In genomic region chr1:56403321-56403720, GRCh38 we compare ENCODE assay signal across 15 cellular contexts.
A peak's percentile ranks its signal among the peaks of the same experiment; 100 is the strongest.
DNase-seq lines count a peak whose midpoint lies in the region; ATAC-seq, FAIRE-seq and TF ChIP-seq lines count a peak whose summit lies in the region.
"Had no signal": no experiment of that assay in that cellular context is flagged by ENCODE, and none has a peak within 500 bp of the region (broad histone marks: within the 10 kb centered on the region; RNA-seq: fewer than 3 reads in every experiment).

No MANE protein-coding gene starts in this region.

- H3K9ac ChIP-seq in IMR-90 (ENCODE audit: low read depth, low read length) (no peak overlapping the region), PC-3 (ENCODE audit: low read length) (no peak overlapping the region)

- ATAC-seq in IMR-90 (ENCODE audit: low read depth) (no peak), PC-3 (peak; percentile 65)
- ATAC-seq: A549, GM12878, GM23338 had no signal

- no peak overlapping the region for H3K18ac ChIP-seq in IMR-90 (ENCODE audit: low read depth, low read length)

- no peaks in the 10 kb centered on the region for H3F3A ChIP-seq in PC-3 (ENCODE audit: low read length, unreplicated experiment)

- no peaks in the 10 kb centered on the region for H3K79me2 ChIP-seq in PC-3 (ENCODE audit: low read length)

- H2BK5ac ChIP-seq in IMR-90 (ENCODE audit: low read depth, low read length, poor library complexity, severe bottlenecking), result no peak overlapping the region

- no peak overlapping the region for H2AK9ac ChIP-seq in IMR-90 (replicated peaks; ENCODE audit: low read depth, low read length, poor library complexity)

- H3K14ac ChIP-seq in IMR-90 (replicated peaks; ENCODE audit: low read depth, low read length), result no peak overlapping the region

- H2BK15ac ChIP-seq in IMR-90 (ENCODE audit: low read depth, low read length), result no peak overlapping the region

- H3K4me3 ChIP-seq in IMR-90 (ENCODE audit: insufficient read depth, low read depth, low read length), result no peak overlapping the region
- H3K4me3 ChIP-seq in PC-3 (ENCODE audit: low read length), result no peak overlapping the region
- no peak overlapping the region for H3K4me3 ChIP-seq in bronchial epithelial cell (ENCODE audit: low read depth, low read length)
- H3K4me3 ChIP-seq: A549, GM12878, GM23338 had no signal

- H4K20me1 ChIP-seq in IMR-90 (ENCODE audit: insufficient read depth, low read length) (no peaks in the 10 kb centered on the region), PC-3 (ENCODE audit: low read length) (no peaks in the 10 kb centered on the region)

- H4K91ac ChIP-seq in IMR-90 (ENCODE audit: insufficient read depth, low read depth, low read length), result no peak overlapping the region

- no peaks in the 10 kb centered on the region for H3K9me1 ChIP-seq in IMR-90 (ENCODE audit: insufficient read depth, low read length)

- H3K56ac ChIP-seq in IMR-90 (ENCODE audit: extremely low read depth, insufficient read depth, low read length), result no peak overlapping the region

- no peaks in the 10 kb centered on the region for H3K79me1 ChIP-seq in IMR-90 (ENCODE audit: low read depth in 1 of 2, low read length in 2 of 2)

- POLR2A ChIA-PET in IMR-90 (lab: Charles Lee; ENCODE audit: unreplicated experiment), result no interaction called here
- POLR2A ChIA-PET in PC-3 (lab: Charles Lee; ENCODE audit: unreplicated experiment), result no interaction called here

- no TSS peak for BruUV-seq in IMR-90 (replicated peaks; lab: Mats Ljungman, UMichigan)
- no TSS peak for BruUV-seq in PC-3 (replicated peaks; lab: Mats Ljungman, UMichigan)

- no peak overlapping the region for H3K23ac ChIP-seq in IMR-90 (ENCODE audit: low read depth, low read length)

- no peak for TF ChIP-seq RAD21 in IMR-90 (IDR thresholded peaks at IDR 0.05; ENCODE audit: low read length)

- no peak overlapping the region for H2BK20ac ChIP-seq in IMR-90 (ENCODE audit: low read depth, low read length)

- H3K4ac ChIP-seq in IMR-90 (ENCODE audit: low read depth, low read length), result no peak overlapping the region

- TF ChIP-seq CTCF in IMR-90 (conservative IDR thresholded peaks at IDR 0.05; ENCODE audit: low read depth, low read length), result no peak
- no peak for TF ChIP-seq CTCF in PC-3 (conservative IDR thresholded peaks at IDR 0.05; ENCODE audit: low read depth, low read length)
- TF ChIP-seq CTCF in bronchial epithelial cell (IDR thresholded peaks at IDR 0.05; ENCODE audit: insufficient read depth, low read length, severe bottlenecking), result no peak

- no peak overlapping the region for H4K5ac ChIP-seq in IMR-90 (ENCODE audit: low read depth, low read length)

- no CpG with 5 or more reads among the region's 4 CpGs for WGBS in IMR-90 (ENCODE audit: extremely low coverage in 2 of 2, insufficient read length in 1 of 2), 2 experiments

- H3K27ac ChIP-seq in IMR-90 (ENCODE audit: insufficient read depth, low read length) (no peak overlapping the region), PC-3 (ENCODE audit: low read length) (no peak overlapping the region)
- H3K27ac ChIP-seq: A549 had no signal

- no peaks in the 10 kb centered on the region for H3K36me3 ChIP-seq in IMR-90 (ENCODE audit: control insufficient read depth, insufficient read depth, low read length)
- H3K36me3 ChIP-seq in PC-3 (ENCODE audit: low read depth, low read length), result no peaks in the 10 kb centered on the region
- no peaks in the 10 kb centered on the region for H3K36me3 ChIP-seq in bronchial epithelial cell (ENCODE audit: control insufficient read depth, insufficient read depth, low read length)

- H4K8ac ChIP-seq in IMR-90 (ENCODE audit: low read depth in 2 of 2, low read length in 2 of 2), result no peak overlapping the region

- H3K27me3 ChIP-seq in IMR-90 (ENCODE audit: control insufficient read depth, insufficient read depth, low read length) (no peaks in the 10 kb centered on the region), PC-3 (ENCODE audit: low read length) (no peaks in the 10 kb centered on the region), bronchial epithelial cell (ENCODE audit: control insufficient read depth, insufficient read depth, low read length) (no peaks in the 10 kb centered on the region)

- no peak for TF ChIP-seq POLR2A in IMR-90 (IDR thresholded peaks at IDR 0.05; ENCODE audit: low read depth, low read length)

- CTCF ChIA-PET in IMR-90 (lab: Yijun Ruan, JAX) (interaction anchor here (1.1 kb wide), 1 partner anchor 12 kb away, joined by 3 read pairs; no protein-coding TSS in a partner anchor), PC-3 (lab: Charles Lee) (no interaction called here)

- H3K9me2 ChIP-seq in PC-3 (replicated peaks; ENCODE audit: low read length), result no peaks in the 10 kb centered on the region

- in situ Hi-C loops in IMR-90 (cut with MboI; ENCODE audit: low sequenced_read_pairs), result no loop called here

- DNase-seq in IMR-90 (peak; percentile 23), PC-3 (peak; percentile 67), bronchial epithelial cell (ENCODE audit: low read depth) (peak; percentile 90), GOT3 (lab: John Stamatoyannopoulos, UW) (no peak), DMS114 treated with DMSO at 0.1 percent for 48 hours (lab: John Stamatoyannopoulos, UW; ENCODE audit: unreplicated experiment) (no peak)
- no peak for DNase-seq in stimulated activated CD4-positive, alpha-beta T cell treated with anti-CD3 and anti-CD28 coated beads, Interleukin-4, amount 100 ng/mL, for 1 hour
- DNase-seq: Caco-2; CD8-positive, alpha-beta memory T cell; DMS79; H9; KBM-7 had no signal

- no peak overlapping the region for H2BK120ac ChIP-seq in IMR-90 (ENCODE audit: low read depth, low read length)

- FAIRE-seq in bronchial epithelial cell (lab: Jason Lieb, UNC), result no peak
- FAIRE-seq: A549, GM12878, GM18507 had no signal

- H3K4me2 ChIP-seq in IMR-90 (ENCODE audit: low read depth, low read length) (no peak overlapping the region), PC-3 (ENCODE audit: low read length) (no peak overlapping the region)
- H3K4me2 ChIP-seq: A549, GM23338 had no signal

- H3K9me3 ChIP-seq in IMR-90 (ENCODE audit: control insufficient read depth, insufficient read depth, low read length) (no peaks in the 10 kb centered on the region), PC-3 (ENCODE audit: low read length) (no peaks in the 10 kb centered on the region)
- H3K9me3 ChIP-seq: A549, Caco-2 had no signal

- dilution Hi-C loops in IMR-90 (cut with HindIII; ENCODE audit: low sequenced_read_pairs, unreplicated experiment), result no loop called here

- intact Hi-C loops in IMR-90 (cut with micrococcal nuclease), result no loop called here
- intact Hi-C loops in PC-3 (cut with micrococcal nuclease), result no loop called here

- H3K4me1 ChIP-seq in IMR-90 (ENCODE audit: control insufficient read depth, insufficient read depth, low read length) (no peaks in the 10 kb centered on the region; the same call in 1 of the 2 replicates), PC-3 (ENCODE audit: insufficient read depth, low read length) (no peaks in the 10 kb centered on the region)

- no peak overlapping the region for H2AK5ac ChIP-seq in IMR-90 (ENCODE audit: low read depth, low read length)

- H2AFZ ChIP-seq in IMR-90 (replicated peaks; ENCODE audit: low read length, poor library complexity) (no peak overlapping the region), PC-3 (ENCODE audit: low read length) (no peak overlapping the region)
- H2AFZ ChIP-seq: GM23338 had no signal

TF ChIP-seq in IMR-90, 13 proteins besides CTCF, POLR2A, EP300 and RAD21:
- TF ChIP-seq SMC3 (IDR thresholded peaks at IDR 0.05; ENCODE audit: low read depth, low read length), result no peak
- TF ChIP-seq MAFK (IDR thresholded peaks at IDR 0.05; ENCODE audit: low read depth, low read length), result no peak
- TF ChIP-seq RCOR1 (IDR thresholded peaks at IDR 0.05; ENCODE audit: insufficient replicate concordance, low read length), result no peak
- TF ChIP-seq NFE2L2 (IDR thresholded peaks at IDR 0.05; ENCODE audit: low read depth, low read length), result no peak
- TF ChIP-seq BHLHE40 (IDR thresholded peaks at IDR 0.05; ENCODE audit: low read depth, low read length), result no peak
TF ChIP-seq in IMR-90: peak in this region for 0.

Comparison
In these comparisons a context has a peak if more than half of its experiments do, and no peak if none do; other contexts are left out.
1. DNase-seq: peak in IMR-90 (single experiment), PC-3 (single experiment) and bronchial epithelial cell (single experiment); none in stimulated activated CD4-positive, alpha-beta T cell treated with anti-CD3 and anti-CD28 coated beads, Interleukin-4, amount 100 ng/mL, for 1 hour (single experiment), GOT3 (single experiment) and DMS114 treated with DMSO at 0.1 percent for 48 hours (single experiment).